ENCODE assay signal across 24 cellular contexts in genomic region chr17:17434477-17434876, GRCh38.
"Had no signal": no experiment of that assay in that cellular context is flagged by ENCODE, and none has a peak within 500 bp of the region (broad histone marks: within the 10 kb centered on the region; RNA-seq: fewer than 3 reads in every experiment).

No MANE protein-coding gene starts in this region.

- H3K27ac ChIP-seq: coronary artery, gastroesophageal sphincter, pancreas, transverse colon had no signal

- H3K4me1 Mint-ChIP-seq: activated naive CD4-positive, alpha-beta T cell treated with anti-CD3 and anti-CD28 coated beads, Interleukin-2, amount 10 ng/mL, durations not matched to agents 7 days and 5 days; stimulated activated memory B cell treated with anti-CD40 and anti-IgM and Interleukin-4, amounts not matched to agents 10 μg/mL and 1 μg/mL and 100 μg/mL, for 72 hours had no signal

- H3K4me1 ChIP-seq: gastroesophageal sphincter had no signal

- H3K27me3 ChIP-seq: pancreas, transverse colon had no signal

- H3K27ac Mint-ChIP-seq: activated naive CD4-positive, alpha-beta T cell treated with anti-CD3 and anti-CD28 coated beads, Interleukin-2, amount 10 ng/mL, durations not matched to agents 7 days and 5 days; stimulated activated memory B cell treated with anti-CD40 and anti-IgM and Interleukin-4, amounts not matched to agents 10 μg/mL and 1 μg/mL and 100 μg/mL, for 72 hours; T-helper 1 cell treated with Interleukin-12 subunit alpha and Interleukin-12 subunit beta and Interleukin-4 antibody, amounts not matched to agents 30 μg/mL and 1 μg/mL, for 36 hours had no signal

- H3K9me3 ChIP-seq: gastroesophageal sphincter, pancreas, transverse colon had no signal

- FAIRE-seq: islet of Langerhans, pancreas, urothelium cell line had no signal

- H3K9me3 Mint-ChIP-seq: activated naive CD4-positive, alpha-beta T cell treated with anti-CD3 and anti-CD28 coated beads, Interleukin-2, amount 10 ng/mL, durations not matched to agents 7 days and 5 days; natural killer cell treated with Interleukin-12 subunit alpha and Interleukin-12 subunit beta and Interleukin-15 and Interleukin-18, amount 100 ng/mL, for 72 hours; stimulated activated memory B cell treated with anti-CD40 and anti-IgM and Interleukin-4, amounts not matched to agents 10 μg/mL and 1 μg/mL and 100 μg/mL, for 72 hours; T-helper 1 cell treated with Interleukin-12 subunit alpha and Interleukin-12 subunit beta and Interleukin-4 antibody, amounts not matched to agents 30 μg/mL and 1 μg/mL, for 36 hours had no signal

- H3K36me3 Mint-ChIP-seq: activated naive CD4-positive, alpha-beta T cell treated with anti-CD3 and anti-CD28 coated beads, Interleukin-2, amount 10 ng/mL, durations not matched to agents 7 days and 5 days; natural killer cell treated with Interleukin-12 subunit alpha and Interleukin-12 subunit beta and Interleukin-15 and Interleukin-18, amount 100 ng/mL, for 72 hours; stimulated activated memory B cell treated with anti-CD40 and anti-IgM and Interleukin-4, amounts not matched to agents 10 μg/mL and 1 μg/mL and 100 μg/mL, for 72 hours had no signal

- H3K36me3 ChIP-seq: gastroesophageal sphincter, pancreas, transverse colon had no signal

- H3K4me3 ChIP-seq: coronary artery, gastroesophageal sphincter, pancreas, skin epidermis, transverse colon had no signal

- ATAC-seq: gastroesophageal sphincter; left ventricle myocardium superior; natural killer cell treated with Interleukin-12 subunit alpha and Interleukin-12 subunit beta and Interleukin-15 and Interleukin-18, amount 100 ng/mL, for 72 hours; pancreas; right cardiac atrium; stimulated activated memory B cell treated with anti-CD40 and anti-IgM and Interleukin-4, amounts not matched to agents 10 μg/mL and 1 μg/mL and 100 μg/mL, for 72 hours had no signal

- H3K4me3 Mint-ChIP-seq: activated naive CD4-positive, alpha-beta T cell treated with anti-CD3 and anti-CD28 coated beads, Interleukin-2, amount 10 ng/mL, durations not matched to agents 7 days and 5 days; natural killer cell treated with Interleukin-12 subunit alpha and Interleukin-12 subunit beta and Interleukin-15 and Interleukin-18, amount 100 ng/mL, for 72 hours; stimulated activated memory B cell treated with anti-CD40 and anti-IgM and Interleukin-4, amounts not matched to agents 10 μg/mL and 1 μg/mL and 100 μg/mL, for 72 hours; T-helper 1 cell treated with Interleukin-12 subunit alpha and Interleukin-12 subunit beta and Interleukin-4 antibody, amounts not matched to agents 30 μg/mL and 1 μg/mL, for 36 hours had no signal

- H3K27me3 Mint-ChIP-seq: stimulated activated memory B cell treated with anti-CD40 and anti-IgM and Interleukin-4, amounts not matched to agents 10 μg/mL and 1 μg/mL and 100 μg/mL, for 72 hours had no signal

- DNase-seq: activated CD4-positive, alpha-beta T cell treated with anti-CD3 and anti-CD28 coated beads for 4 hours; activated CD4-positive, alpha-beta T cell treated with anti-CD3 and anti-CD28 coated beads, Interleukin-2, amount 50 U/mL, for 48 hours; activated CD4-positive, CD25-positive, alpha-beta regulatory T cell; activated CD8-positive, alpha-beta memory T cell treated with anti-CD3 and anti-CD28 coated beads, Interleukin-2, amount 50 U/mL, for 48 hours; activated effector memory CD4-positive, alpha-beta T cell treated with Interleukin-2 at 50 U/mL for 16 hours; activated naive CD4-positive, alpha-beta T cell treated with anti-CD3 and anti-CD28 coated beads, Interleukin-2, amount 10 ng/mL, durations not matched to agents 7 days and 5 days; activated T-cell treated with anti-CD3 and anti-CD28 coated beads, Interleukin-2, amount 50 U/mL, for 48 hours; amygdala; cerebellar nuclear complex; left ventricle myocardium superior; mammary epithelial cell; pancreas; right cardiac atrium; stimulated activated CD4-positive, alpha-beta T cell treated with anti-CD3 and anti-CD28 coated beads, Interleukin-2, amount 100 ng/mL, for 24 hours; T1000; transverse colon had no signal
